ENCODE assay signal across 8 cellular contexts in genomic region chr11:107858217-107859070, GRCh38.
A peak's percentile ranks its signal among the peaks of the same experiment; 100 is the strongest.
DNase-seq lines count a peak whose midpoint lies in the region; ATAC-seq and TF ChIP-seq lines count a peak whose summit lies in the region.

Gene SLC35F2, minus strand, starts transcription at chr11:107858787. Its CDS starts 20 bp downstream, at chr11:107858767.

- H3K9me3 ChIP-seq in SU-DHL-6 (ENCODE audit: insufficient read depth, low read length), result no peaks in the 10 kb centered on the region

- H3K36me3 ChIP-seq in SU-DHL-6 (ENCODE audit: low read length), result no peaks in the 10 kb centered on the region

- peaks cover 50% of the 10 kb centered on the region for H3K79me2 ChIP-seq in SU-DHL-6 (ENCODE audit: insufficient read depth, low read length)

- no peaks in the 10 kb centered on the region for H3K9me2 ChIP-seq in SU-DHL-6 (replicated peaks; ENCODE audit: insufficient read depth, low read length)

- peaks cover 8% of the 10 kb centered on the region for H3F3A ChIP-seq in SU-DHL-6 (ENCODE audit: insufficient read depth)

- peak within 1 kb of the TSS; percentile 84 for H3K9ac ChIP-seq in SU-DHL-6 (ENCODE audit: low read length)

- H4K20me1 ChIP-seq in SU-DHL-6 (ENCODE audit: low read depth, low read length), result no peaks in the 10 kb centered on the region

- no peaks in the 10 kb centered on the region for H3K27me3 ChIP-seq in SU-DHL-6 (ENCODE audit: low read length)

- peak within 1 kb of the TSS; percentile 90 for H2AFZ ChIP-seq in SU-DHL-6 (ENCODE audit: low read depth, low read length, severe bottlenecking)

- ATAC-seq in HG02571 (IDR thresholded peaks at IDR 0.05; ENCODE audit: unreplicated experiment), result peak; percentile 93

- H3K4me3 ChIP-seq in SU-DHL-6 (ENCODE audit: insufficient read depth, low read length, poor library complexity, severe bottlenecking) (peak within 1 kb of the TSS; percentile 75), retinal pigment epithelial cell (ENCODE audit: low read length) (peak within 1 kb of the TSS; percentile 79)

- TF ChIP-seq CTCF in GM12874 (IDR thresholded peaks at IDR 0.05; ENCODE audit: insufficient read depth, low read depth, low read length) (peak; percentile 41), SU-DHL-6 (IDR thresholded peaks at IDR 0.05; ENCODE audit: insufficient read depth, low read length, poor library complexity, severe bottlenecking) (no peak), retinal pigment epithelial cell (conservative IDR thresholded peaks at IDR 0.05; ENCODE audit: low read depth, low read length) (no peak)

- peak; percentile 19 for DNase-seq in NCI-H1092 (lab: John Stamatoyannopoulos, UW)
- DNase-seq in activated naive CD8-positive, alpha-beta T cell treated with anti-CD3 and anti-CD28 coated beads, Interleukin-2, amount 50 U/mL, for 16 hours (ENCODE audit: low read depth, low spot score), result peak; percentile 44
- DNase-seq in hepatic stellate cell (ENCODE audit: low spot score), result peak; percentile 55
- DNase-seq in retinal pigment epithelial cell (ENCODE audit: low read depth), result no peak
- DNase-seq in T1000 (lab: John Stamatoyannopoulos, UW), result no peak

- H3K4me2 ChIP-seq in SU-DHL-6 (ENCODE audit: low read depth, low read length, poor library complexity, severe bottlenecking), result peak within 1 kb of the TSS; percentile 78

- H3K27ac ChIP-seq in SU-DHL-6 (ENCODE audit: low read depth, low read length), result peak within 1 kb of the TSS; percentile 50

Comparison
In these comparisons a context has a peak if more than half of its experiments do, and no peak if none do; other contexts are left out.
1. DNase-seq: peak in NCI-H1092 (single experiment), activated naive CD8-positive, alpha-beta T cell treated with anti-CD3 and anti-CD28 coated beads, Interleukin-2, amount 50 U/mL, for 16 hours (single experiment) and hepatic stellate cell (single experiment); none in retinal pigment epithelial cell (single experiment) and T1000 (single experiment).